In the genomic region with DNA sequence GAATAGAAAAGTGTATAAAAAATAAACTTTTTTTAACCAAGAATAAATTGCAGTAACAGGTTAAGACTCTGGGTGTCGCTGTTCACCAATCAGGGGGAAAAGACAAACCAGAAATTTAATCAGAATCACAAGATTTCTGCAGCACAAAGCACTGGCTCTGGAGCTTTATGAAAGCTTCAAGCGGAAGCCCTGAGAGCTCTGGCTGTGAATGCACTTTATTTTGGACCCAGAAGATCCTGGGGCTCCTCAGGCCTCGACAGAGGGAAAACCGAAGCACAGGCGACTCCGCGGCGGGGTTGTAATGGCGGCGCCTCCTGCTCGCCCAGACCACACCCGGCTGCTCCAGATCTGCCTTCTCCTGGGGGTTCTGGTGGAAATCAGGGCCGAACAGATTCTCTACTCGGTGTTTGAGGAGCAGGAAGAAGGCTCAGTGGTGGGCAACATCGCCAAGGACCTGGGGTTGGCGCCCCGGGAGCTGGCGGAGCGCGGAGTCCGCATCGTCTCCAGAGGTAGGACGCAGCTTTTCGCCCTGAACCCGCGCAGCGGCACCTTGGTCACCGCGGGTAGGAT, we compare ENCODE assay signal across 10 cellular contexts. TPM values are rescaled to one million over a fixed set of nuclear protein-coding genes. Genes with fewer than 3 reads are reported as not detected.
DNase-seq lines count a peak whose midpoint lies in the region; ATAC-seq, FAIRE-seq and TF ChIP-seq lines count a peak whose summit lies in the region.
"Had no signal": no experiment of that assay in that cellular context is flagged by ENCODE, and none has a peak within 500 bp of the region (broad histone marks: within the 10 kb centered on the region; RNA-seq: fewer than 3 reads in every experiment).

A gene (plus strand): TSS at position 122 of the 570 bp plus-strand sequence. CDS start 87 bp downstream, at position 209.

- peaks cover 17% of the 10 kb centered on the region for H3K27me3 Mint-ChIP-seq in activated CD4-positive, alpha-beta T cell treated with anti-CD3 and anti-CD28 coated beads, Interleukin-2, amount 10 ng/mL, durations not matched to agents 24 days and 14 days

- TF ChIP-seq POLR2A in suprapubic skin (IDR thresholded peaks at IDR 0.05), result no peak

- FAIRE-seq in small intestine (lab: Jason Lieb, UNC), result no peak

- ATAC-seq in GM18873 (IDR thresholded peaks at IDR 0.05; ENCODE audit: low FRiP score, unreplicated experiment), result no peak
- ATAC-seq: left lung had no signal

- no peaks in the 10 kb centered on the region for H3K27me3 ChIP-seq in suprapubic skin
- H3K27me3 ChIP-seq in small intestine (ENCODE audit: control insufficient read depth in 2 of 2, insufficient read depth in 2 of 2, low read length in 2 of 2), result peaks cover 2 to 20% of the 10 kb centered on the region in 2 donors

- H3K4me3 Mint-ChIP-seq in activated CD4-positive, alpha-beta T cell treated with anti-CD3 and anti-CD28 coated beads, Interleukin-2, amount 10 ng/mL, durations not matched to agents 24 days and 14 days, result peak within 1 kb of the TSS; percentile 39

- no peak within 1 kb of the TSS for H3K27ac Mint-ChIP-seq in activated CD4-positive, alpha-beta T cell treated with anti-CD3 and anti-CD28 coated beads, Interleukin-2, amount 10 ng/mL, durations not matched to agents 24 days and 14 days

- POLR2A ChIA-PET in RWPE1 (lab: Yijun Ruan, JAX; ENCODE audit: low non-redundant PET), result no interaction called here

- H3K9me3 ChIP-seq in suprapubic skin, result peaks cover 55% of the 10 kb centered on the region
- H3K9me3 ChIP-seq in small intestine (ENCODE audit: control insufficient read depth, low read depth), result peaks cover 2% of the 10 kb centered on the region

- DNase-seq in activated CD4-positive, alpha-beta T cell treated with anti-CD3 and anti-CD28 coated beads, Interleukin-2, amount 10 ng/mL, durations not matched to agents 24 days and 14 days, result peak; percentile 61
- DNase-seq in activated CD4-positive, alpha-beta T cell treated with anti-CD3 and anti-CD28 coated beads, Interleukin-2, amount 50 U/mL, for 48 hours, result no peak
- DNase-seq in RWPE1 (ENCODE audit: low spot score) (no peak), fibroblast of peridontal ligament (ENCODE audit: extremely low read depth) (peak; percentile 60), suprapubic skin (ENCODE audit: low spot score in 2 of 2) (no peak), small intestine (no peak), NCI-H1417 treated with DMSO at 0.1 percent for 48 hours (lab: John Stamatoyannopoulos, UW) (no peak)
- DNase-seq: left lung, NCI-H226 had no signal

- H3K4me3 ChIP-seq in suprapubic skin (peak within 1 kb of the TSS; percentile 29), small intestine (ENCODE audit: low read depth in 1 of 2, low read length in 2 of 2) (no peak within 1 kb of the TSS)
- H3K4me3 ChIP-seq: left lung had no signal

- intact Hi-C loops in activated CD4-positive, alpha-beta T cell treated with anti-CD3 and anti-CD28 coated beads, Interleukin-2, amount 10 ng/mL, durations not matched to agents 24 days and 14 days (cut with micrococcal nuclease), result loop anchor here (5.0 kb wide), 2 partner anchors 157 to 202 kb away; no protein-coding TSS in a partner anchor

- no peak for TF ChIP-seq EP300 in suprapubic skin (IDR thresholded peaks at IDR 0.05)

- H3K4me1 ChIP-seq in suprapubic skin (no peaks in the 10 kb centered on the region), small intestine (ENCODE audit: control insufficient read depth in 2 of 2, insufficient read depth in 1 of 2, low read depth in 1 of 2, low read length in 1 of 2) (no peaks in the 10 kb centered on the region)
- H3K4me1 ChIP-seq: left lung had no signal

- no peaks in the 10 kb centered on the region for H3K36me3 Mint-ChIP-seq in activated CD4-positive, alpha-beta T cell treated with anti-CD3 and anti-CD28 coated beads, Interleukin-2, amount 10 ng/mL, durations not matched to agents 24 days and 14 days (ENCODE audit: low read depth)

- no peaks in the 10 kb centered on the region for H3K4me1 Mint-ChIP-seq in activated CD4-positive, alpha-beta T cell treated with anti-CD3 and anti-CD28 coated beads, Interleukin-2, amount 10 ng/mL, durations not matched to agents 24 days and 14 days

- H3K27ac ChIP-seq in RWPE1, result no peak within 1 kb of the TSS
- no peak within 1 kb of the TSS for H3K27ac ChIP-seq in suprapubic skin
- no peak within 1 kb of the TSS for H3K27ac ChIP-seq in small intestine (ENCODE audit: low read depth in 1 of 2, low read length in 1 of 2)
- H3K27ac ChIP-seq: left lung had no signal

- H3K9me3 Mint-ChIP-seq in activated CD4-positive, alpha-beta T cell treated with anti-CD3 and anti-CD28 coated beads, Interleukin-2, amount 10 ng/mL, durations not matched to agents 24 days and 14 days, result peaks cover 25% of the 10 kb centered on the region

- no peaks in the 10 kb centered on the region for H3K36me3 ChIP-seq in suprapubic skin
- H3K36me3 ChIP-seq in small intestine (ENCODE audit: control insufficient read depth in 2 of 2, insufficient read depth in 2 of 2, low read length in 2 of 2), result no peaks in the 10 kb centered on the region
- H3K36me3 ChIP-seq: left lung had no signal

- WGBS in suprapubic skin, result 14% methylated on average over 22 of the region's 29 CpGs
- WGBS in small intestine, 3 donors, result 21 to 49% (median 38%) methylated on average over 29 of the region's 29 CpGs

- peak; percentile 31; the same call in 1 of the 2 replicates for TF ChIP-seq CTCF in RWPE1 (conservative IDR thresholded peaks at IDR 0.05; ENCODE audit: low read depth)
- TF ChIP-seq CTCF in suprapubic skin (IDR thresholded peaks at IDR 0.05), result no peak

- CTCF ChIA-PET in RWPE1 (lab: Yijun Ruan, JAX), result interaction anchor here (0.6 to 2.6 kb wide), 4 partner anchors 11 to 735 kb away, joined by 3 to 8 read pairs (median 4); a partner anchor contains a TSS

RNA-seq across cellular contexts. Expression of the gene that starts here (rescaled TPM):
- total RNA-seq in activated CD4-positive, alpha-beta T cell treated with anti-CD3 and anti-CD28 coated beads, Interleukin-2, amount 10 ng/mL, durations not matched to agents 24 days and 14 days, result 0.33 and 0.37 TPM in 2 replicates
- total RNA-seq in suprapubic skin, result 1 to 10 TPM; 2.0 to 5.6 (median 3.2) TPM
- polyA plus RNA-seq in small intestine, result under 1 TPM in 1 of 3 donors, not detected in 2; 0.43 TPM

Comparison
In these comparisons a context has a peak if more than half of its experiments do, and no peak if none do; other contexts are left out.
1. Peak in DNase-seq in activated CD4-positive, alpha-beta T cell treated with anti-CD3 and anti-CD28 coated beads, Interleukin-2, amount 10 ng/mL, durations not matched to agents 24 days and 14 days; RNA of the gene not detected or under 1 TPM.